8 cellular contexts compared by ENCODE assay signal in the genomic region with DNA sequence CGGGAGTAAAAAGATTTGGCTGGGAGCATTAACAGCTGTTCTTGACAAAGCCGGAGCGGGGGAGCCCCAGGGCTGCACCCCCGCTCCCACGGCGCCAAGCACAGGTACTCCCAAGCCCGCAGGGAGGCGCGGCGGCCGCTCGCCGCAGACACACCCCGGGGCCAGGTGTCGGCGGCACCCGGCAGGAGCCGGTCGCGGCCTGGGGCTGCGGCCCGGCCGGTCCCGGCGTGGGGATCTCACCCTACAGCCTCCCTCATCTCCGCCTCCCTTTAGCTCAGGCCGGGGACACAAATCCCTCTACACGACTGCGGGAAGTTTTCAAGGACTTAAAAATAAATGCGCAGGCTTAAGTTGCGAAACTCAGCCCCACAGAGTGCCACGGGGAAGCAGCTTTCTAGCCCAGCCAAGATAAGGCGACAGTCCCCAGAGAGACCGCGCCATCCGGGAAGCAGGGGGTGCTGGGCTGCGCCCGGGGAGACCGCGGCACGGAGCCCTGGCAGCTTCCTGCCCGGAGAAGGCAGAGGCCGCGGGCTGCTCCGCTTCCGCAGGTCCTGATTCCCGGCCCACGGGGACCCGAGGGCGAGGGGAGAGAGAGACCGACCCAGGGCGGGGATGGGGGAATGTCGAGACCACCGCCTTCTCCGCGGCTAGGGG. TPM values are rescaled to one million over a fixed set of nuclear protein-coding genes. Genes with fewer than 3 reads are reported as not detected.
A peak's percentile ranks its signal among the peaks of the same experiment; 100 is the strongest.
DNase-seq lines count a peak whose midpoint lies in the region; ATAC-seq and TF ChIP-seq lines count a peak whose summit lies in the region.

No MANE protein-coding gene starts in this region.

- DNase-seq in GDM1 (lab: John Stamatoyannopoulos, UW) = peak; percentile 58
- DNase-seq in SHP77 (lab: John Stamatoyannopoulos, UW) = peak; percentile 26 to 66
- DNase-seq in chondrocyte (ENCODE audit: low spot score) = peak; percentile 90
- peak; percentile 56 for DNase-seq in kidney tubule cell (ENCODE audit: low spot score)
- DNase-seq in stimulated activated CD4-positive, alpha-beta T cell treated with anti-CD3 and anti-CD28 coated beads, Interleukin-2, amount 100 ng/mL, for 48 hours = peak; percentile 11 to 15
- DNase-seq in NCI-H1694 treated with DMSO at 0.1 percent for 48 hours (lab: John Stamatoyannopoulos, UW) = no peak

- peak; percentile 45 for ATAC-seq in GM19452 (IDR thresholded peaks at IDR 0.05; ENCODE audit: unreplicated experiment)
- ATAC-seq in HG03457 (IDR thresholded peaks at IDR 0.05; ENCODE audit: unreplicated experiment) = peak; percentile 35

- H3K36me3 Mint-ChIP-seq in chondrocyte (ENCODE audit: low read depth) = peaks cover 3% of the 10 kb centered on the region

- H3K27me3 Mint-ChIP-seq in chondrocyte (ENCODE audit: low read depth) = no peaks in the 10 kb centered on the region

- peaks cover 50% of the 10 kb centered on the region for H3K4me1 Mint-ChIP-seq in chondrocyte (ENCODE audit: low read depth)

- peak overlapping the region; percentile 96 for H3K27ac Mint-ChIP-seq in chondrocyte (ENCODE audit: unreplicated experiment)

- peak; percentile 30 for TF ChIP-seq CTCF in chondrocyte (IDR thresholded peaks at IDR 0.05)

- no peaks in the 10 kb centered on the region for H3K9me3 Mint-ChIP-seq in chondrocyte (ENCODE audit: low read depth)

- peak overlapping the region; percentile 91 for H3K4me3 Mint-ChIP-seq in chondrocyte (ENCODE audit: unreplicated experiment)

RNA-seq across cellular contexts. Expression of a gene that starts 0.5 kb away (rescaled TPM):
- 21.8 to 28.1 TPM (median 25.2 TPM) in 3 replicates for total RNA-seq in chondrocyte
